Comparison of ENCODE assay signal across 1 cellular context in the genomic region with DNA sequence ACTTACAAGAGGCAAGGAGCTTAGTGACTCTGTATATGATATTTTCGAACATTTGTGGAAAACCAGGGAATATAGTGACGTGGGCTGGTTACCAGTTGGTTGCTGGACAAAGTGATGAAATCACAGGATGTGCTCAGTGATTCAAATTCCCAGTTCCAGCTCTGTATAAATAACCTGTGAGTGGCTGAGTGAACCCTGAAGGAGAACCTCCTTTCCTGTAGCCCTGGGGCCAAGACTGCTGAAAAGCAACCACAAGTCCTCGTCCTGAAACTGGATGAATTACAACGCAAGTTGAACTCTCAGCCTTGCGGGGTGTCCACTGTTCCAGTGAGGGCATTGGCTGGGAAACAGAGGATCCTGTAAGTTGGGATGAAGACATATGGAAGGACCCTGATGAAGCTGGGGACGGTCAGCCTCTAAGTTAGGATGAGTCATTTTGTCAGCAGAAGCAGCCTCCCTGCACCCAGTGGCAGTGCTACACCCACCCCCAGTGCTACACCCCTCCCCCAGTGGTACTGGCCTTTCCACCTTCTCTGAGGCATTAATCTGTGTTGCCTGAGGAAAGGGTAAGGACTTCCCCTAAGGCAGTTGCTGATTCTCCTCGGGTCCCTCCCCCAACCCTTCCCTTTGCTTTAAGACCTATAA.
TF ChIP-seq lines count a peak whose summit lies in the region.

No MANE protein-coding gene starts in this region.

TF ChIP-seq in endothelial cell of umbilical vein, 7 proteins besides CTCF, POLR2A, EP300 and RAD21:
- no peak for TF ChIP-seq GATA2 (IDR thresholded peaks at IDR 0.05; ENCODE audit: insufficient read depth, insufficient read length, low read depth, low read length)
- TF ChIP-seq, protein P1, sequence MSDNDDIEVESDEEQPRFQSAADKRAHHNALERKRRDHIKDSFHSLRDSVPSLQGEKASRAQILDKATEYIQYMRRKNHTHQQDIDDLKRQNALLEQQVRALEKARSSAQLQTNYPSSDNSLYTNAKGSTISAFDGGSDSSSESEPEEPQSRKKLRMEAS (IDR thresholded peaks at IDR 0.05; ENCODE audit: insufficient read depth, insufficient read length): no peak
- no peak for TF ChIP-seq POLR2AphosphoS5 (IDR thresholded peaks at IDR 0.05; ENCODE audit: insufficient read depth, low read depth, low read length)
- no peak for TF ChIP-seq EZH2 (IDR thresholded peaks at IDR 0.05; ENCODE audit: borderline replicate concordance, low read depth, low read length, severe bottlenecking)
